Comparison of ENCODE assay signal across 9 cellular contexts in the genomic region with DNA sequence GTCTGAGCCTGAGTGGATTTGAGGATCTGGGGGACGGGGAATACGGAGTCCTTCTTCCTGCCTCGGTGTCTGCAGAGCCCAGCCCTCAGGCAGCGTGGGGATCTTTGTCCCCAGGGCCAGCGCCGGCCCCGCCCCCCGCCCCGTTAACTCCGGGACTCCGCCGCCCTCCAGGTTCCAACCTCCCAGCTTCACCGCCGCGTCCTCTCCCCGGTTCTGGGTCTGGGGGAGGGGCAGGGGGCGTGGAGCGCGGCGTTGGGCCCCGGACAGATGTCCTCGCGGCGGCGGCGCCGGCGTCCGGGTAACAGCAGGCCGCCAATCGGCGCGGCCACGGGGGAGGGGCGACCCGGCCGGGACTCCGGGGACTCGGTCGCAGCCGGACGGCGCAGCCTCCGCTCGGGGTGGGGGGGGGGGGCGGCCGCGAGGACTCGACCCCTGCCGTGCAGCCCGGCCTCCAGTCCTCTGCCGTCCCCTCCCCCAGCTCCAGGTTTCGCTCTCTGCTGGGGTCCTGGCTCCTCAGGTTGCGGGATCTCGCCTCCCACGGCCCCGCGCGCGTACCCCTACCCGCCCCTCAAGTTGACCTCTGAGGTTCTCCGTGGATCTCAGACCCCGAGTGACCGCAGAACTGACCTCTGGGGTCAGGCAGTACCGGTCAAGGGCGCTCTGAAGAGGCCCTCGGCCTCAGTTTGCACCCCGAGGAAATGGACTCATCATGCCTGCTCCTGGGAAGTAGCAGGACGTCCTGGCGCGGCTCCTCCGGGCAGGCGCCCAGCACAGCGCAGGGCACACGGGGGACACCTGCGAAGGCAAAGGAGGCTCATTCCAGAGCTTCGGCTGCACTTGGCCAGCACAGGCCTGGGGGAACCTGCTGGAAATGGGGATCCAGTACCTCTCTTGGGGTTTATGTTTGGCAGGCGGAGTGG. TPM values are rescaled to one million over a fixed set of nuclear protein-coding genes. Genes with fewer than 3 reads are reported as not detected.
DNase-seq lines count a peak whose midpoint lies in the region; ATAC-seq and TF ChIP-seq lines count a peak whose summit lies in the region.
"Had no signal": no experiment of that assay in that cellular context is flagged by ENCODE, and none has a peak within 500 bp of the region (broad histone marks: within the 10 kb centered on the region; RNA-seq: fewer than 3 reads in every experiment).

No MANE protein-coding gene starts in this region.

- TF ChIP-seq POLR2A in NB4 (IDR thresholded peaks at IDR 0.05; ENCODE audit: extremely low read depth, insufficient read length): no peak

- no peak for ATAC-seq in omental fat pad (ENCODE audit: low FRiP score)
- ATAC-seq in GM21786 (IDR thresholded peaks at IDR 0.05; ENCODE audit: unreplicated experiment): no peak
- ATAC-seq in GM21737 (IDR thresholded peaks at IDR 0.05; ENCODE audit: unreplicated experiment): no peak
- ATAC-seq in HG03442 (IDR thresholded peaks at IDR 0.05; ENCODE audit: unreplicated experiment): no peak

- H3K4me3 ChIP-seq in BJ (ENCODE audit: low read depth, low read length) (peak overlapping the region; percentile 70), NB4 (ENCODE audit: low read depth, low read length) (no peak overlapping the region), fibroblast of villous mesenchyme (ENCODE audit: low read depth, low read length) (peak overlapping the region; percentile 44)

- CTCF ChIA-PET in BJ (lab: Yijun Ruan, JAX): interaction anchor here (1.1 to 1.2 kb wide), 2 partner anchors 260 to 542 kb away, joined by 3 read pairs; no protein-coding TSS in a partner anchor

- POLR2A ChIA-PET in BJ (lab: Charles Lee): no interaction called here

- DNase-seq in BJ (ENCODE audit: low read depth): no peak
- peak; percentile 46 for DNase-seq in NB4 (ENCODE audit: low read depth)
- DNase-seq in fibroblast of villous mesenchyme (ENCODE audit: low read depth): no peak
- peak; percentile 19 for DNase-seq in omental fat pad (ENCODE audit: low spot score)
- no peak for DNase-seq in stimulated activated CD4-positive, alpha-beta T cell treated with anti-CD3 and anti-CD28 coated beads, Interleukin-4, amount 100 ng/mL, for 24 hours
- DNase-seq: NCI-H1436 had no signal

- no peak for TF ChIP-seq CTCF in BJ (IDR thresholded peaks at IDR 0.05; ENCODE audit: insufficient read depth, low read depth, low read length)
- no peak for TF ChIP-seq CTCF in NB4 (IDR thresholded peaks at IDR 0.05; ENCODE audit: low read depth, low read length)
- TF ChIP-seq CTCF in fibroblast of villous mesenchyme (IDR thresholded peaks at IDR 0.05; ENCODE audit: insufficient read depth, low read depth, low read length): no peak
- no peak for TF ChIP-seq CTCF in omental fat pad (IDR thresholded peaks at IDR 0.05)

- H3K27me3 ChIP-seq in BJ (ENCODE audit: control insufficient read depth, insufficient read depth, low read length): peaks cover 15% of the 10 kb centered on the region

- H3K36me3 ChIP-seq in BJ (ENCODE audit: control insufficient read depth, insufficient read depth, low read length): no peaks in the 10 kb centered on the region

RNA-seq across cellular contexts. Expression of a gene that starts 2.3 kb away (rescaled TPM):
- 0.99 and 1.7 TPM in 2 replicates for polyA plus RNA-seq in BJ (2011; rRNA removed)
- polyA minus RNA-seq in BJ (2011; rRNA and poly(A)+ RNA removed): 0.87 and 0.90 TPM in 2 replicates
- 0.86 and 1.6 TPM in 2 replicates for total RNA-seq in fibroblast of villous mesenchyme
- 1 to 10 TPM; 3.8 to 6.0 (median 4.1) TPM for total RNA-seq in omental fat pad

Comparison
In these comparisons a context has a peak if more than half of its experiments do, and no peak if none do; other contexts are left out.
1. DNase-seq: peak in NB4 (single experiment) and omental fat pad (single experiment); none in BJ (single experiment), fibroblast of villous mesenchyme (single experiment) and stimulated activated CD4-positive, alpha-beta T cell treated with anti-CD3 and anti-CD28 coated beads, Interleukin-4, amount 100 ng/mL, for 24 hours (single experiment).